Comparison of ENCODE assay signal across 23 cellular contexts in genomic region chr2:40886660-40887059, GRCh38.
"Had no signal": no experiment of that assay in that cellular context is flagged by ENCODE, and none has a peak within 500 bp of the region (broad histone marks: within the 10 kb centered on the region; RNA-seq: fewer than 3 reads in every experiment).

No MANE protein-coding gene starts in this region.

- H3K36me3 ChIP-seq: esophagus squamous epithelium, heart right ventricle, left lung, neutrophil, pancreas, right lobe of liver, thoracic aorta, tibial nerve, upper lobe of left lung had no signal

- H3K4me1 ChIP-seq: esophagus squamous epithelium, heart right ventricle, left lung, pancreas, right lobe of liver, tibial nerve, upper lobe of left lung had no signal

- H3K27ac ChIP-seq: esophagus squamous epithelium, heart right ventricle, left lung, neutrophil, pancreas, right lobe of liver, thoracic aorta, tibial nerve, upper lobe of left lung had no signal

- H3K4me3 ChIP-seq: esophagus squamous epithelium, heart right ventricle, left lung, mucosa of descending colon, pancreas, right lobe of liver, thoracic aorta, tibial nerve, upper lobe of left lung had no signal

- DNase-seq: cortex of kidney; effector memory CD8-positive, alpha-beta T cell; erythroblast; esophagus squamous epithelium; foreskin melanocyte; glutamatergic neuron; heart right ventricle; hippocampal formation; left cardiac atrium; left lung; mesenchymal stem cell; mucosa of descending colon; naive B cell; right lobe of liver; small intestine; stimulated activated CD4-positive, alpha-beta T cell treated with anti-CD3 and anti-CD28 coated beads, Interleukin-15, amount 100 ng/mL, for 24 hours; stimulated activated CD4-positive, alpha-beta T cell treated with anti-CD3 and anti-CD28 coated beads, Interleukin-2, amount 100 ng/mL, for 48 hours; stimulated activated naive B cell treated with anti-CD40 and anti-IgM and Interleukin-4, amounts not matched to agents 10 μg/mL and 1 μg/mL and 100 μg/mL, for 72 hours had no signal

- H3K9me3 ChIP-seq: esophagus squamous epithelium, heart right ventricle, neutrophil, pancreas, right lobe of liver, thoracic aorta, tibial nerve, upper lobe of left lung had no signal

- H3K27me3 ChIP-seq: esophagus squamous epithelium, heart right ventricle, left lung, neutrophil, pancreas, right lobe of liver, tibial nerve, upper lobe of left lung had no signal
